In genomic region chr2:186032337-186032736, GRCh38 we compare ENCODE assay signal across 16 cellular contexts.
DNase-seq lines count a peak whose midpoint lies in the region; ATAC-seq, FAIRE-seq and TF ChIP-seq lines count a peak whose summit lies in the region.
"Had no signal": no experiment of that assay in that cellular context is flagged by ENCODE, and none has a peak within 500 bp of the region (broad histone marks: within the 10 kb centered on the region; RNA-seq: fewer than 3 reads in every experiment).

No MANE protein-coding gene starts in this region.

- H3K4me1 ChIP-seq in GM12878 (ENCODE audit: control insufficient read depth, insufficient read depth, low read length): no peaks in the 10 kb centered on the region
- H3K4me1 ChIP-seq in naive thymus-derived CD4-positive, alpha-beta T cell (ENCODE audit: control insufficient read depth in 2 of 2, insufficient read depth in 2 of 2, low read length in 2 of 2): no peaks in the 10 kb centered on the region

- H3K4me3 Mint-ChIP-seq in naive thymus-derived CD4-positive, alpha-beta T cell: no peak overlapping the region
- H3K4me3 Mint-ChIP-seq: CD4-positive, CD25-positive, alpha-beta regulatory T cell; HFFc6 had no signal

- no TSS peak for BruUV-seq in GM12878 (replicated peaks; lab: Mats Ljungman, UMichigan)

- no peaks in the 10 kb centered on the region for H3K36me3 ChIP-seq in GM12878 (ENCODE audit: control insufficient read depth in 2 of 2, insufficient read depth in 2 of 2, low read length in 1 of 2)
- H3K36me3 ChIP-seq in naive thymus-derived CD4-positive, alpha-beta T cell (ENCODE audit: control insufficient read depth in 2 of 3, insufficient read depth in 3 of 3, low read length in 3 of 3): no peaks in the 10 kb centered on the region
- H3K36me3 ChIP-seq: BLaER1 had no signal

- no peaks in the 10 kb centered on the region for H3K27me3 Mint-ChIP-seq in naive thymus-derived CD4-positive, alpha-beta T cell
- H3K27me3 Mint-ChIP-seq: CD4-positive, CD25-positive, alpha-beta regulatory T cell had no signal

- SMC1A ChIA-PET in GM12878 (lab: Charles Lee; ENCODE audit: uncharacterized antibody, unreplicated experiment): interaction anchor here (1.4 to 1.5 kb wide), 2 partner anchors 10 to 21 kb away, joined by 5 to 9 read pairs; no protein-coding TSS in a partner anchor

- RAD21 ChIA-PET in GM12878 (lab: Charles Lee; ENCODE audit: unreplicated experiment): no interaction called here

- no peak overlapping the region for H3K27ac Mint-ChIP-seq in naive thymus-derived CD4-positive, alpha-beta T cell
- H3K27ac Mint-ChIP-seq: CD4-positive, CD25-positive, alpha-beta regulatory T cell; HFFc6 had no signal

- no peak for TF ChIP-seq EP300 in GM12878 (IDR thresholded peaks at IDR 0.05; ENCODE audit: borderline replicate concordance in 1 of 2, control insufficient read depth in 1 of 2, low read depth in 2 of 2, low read length in 2 of 2)

- H3K9me3 ChIP-seq in GM12878 (replicated peaks; ENCODE audit: control insufficient read depth, insufficient read depth, low read length): no peaks in the 10 kb centered on the region
- no peaks in the 10 kb centered on the region for H3K9me3 ChIP-seq in naive thymus-derived CD4-positive, alpha-beta T cell (ENCODE audit: control insufficient read depth in 2 of 3, low read length in 3 of 3)
- H3K9me3 ChIP-seq: BLaER1 had no signal

- no peak overlapping the region for H3K27ac ChIP-seq in GM12878 (ENCODE audit: control insufficient read depth, insufficient read depth)
- H3K27ac ChIP-seq in naive thymus-derived CD4-positive, alpha-beta T cell (ENCODE audit: low read depth, low read length): no peak overlapping the region
- H3K27ac ChIP-seq: BLaER1 had no signal

- ATAC-seq in GM12878: peak; percentile 45; the same call in 1 of the 3 replicates
- ATAC-seq in naive thymus-derived CD4-positive, alpha-beta T cell: no peak

- H3K36me3 Mint-ChIP-seq in naive thymus-derived CD4-positive, alpha-beta T cell: peaks cover 0 to 25% (median 6%) of the 10 kb centered on the region in 5 donors

- intact Hi-C loops in GM12878 (cut with micrococcal nuclease; ENCODE audit: unreplicated experiment): no loop called here
- intact Hi-C loops in naive thymus-derived CD4-positive, alpha-beta T cell (cut with micrococcal nuclease): no loop called here

- FAIRE-seq in GM12878 (lab: Jason Lieb, UNC): no peak
- FAIRE-seq: GM18507 had no signal

- no peak for TF ChIP-seq RAD21 in GM12878 (IDR thresholded peaks at IDR 0.05; ENCODE audit: insufficient read depth, low read depth, low read length)

- H3K27me3 ChIP-seq in GM12878 (replicated peaks in 1 of 2; ENCODE audit: control insufficient read depth in 2 of 2, insufficient read depth in 2 of 2, low read length in 1 of 2): no peaks in the 10 kb centered on the region
- H3K27me3 ChIP-seq in naive thymus-derived CD4-positive, alpha-beta T cell (ENCODE audit: control insufficient read depth in 2 of 2, insufficient read depth in 2 of 2, low read length in 2 of 2): no peaks in the 10 kb centered on the region
- H3K27me3 ChIP-seq: BLaER1 had no signal

- CTCF ChIA-PET in GM12878 (lab: Yijun Ruan, JAX): interaction anchor here (2.1 to 2.2 kb wide), 2 partner anchors 8 to 13 kb away, joined by 4 to 6 read pairs; no protein-coding TSS in a partner anchor
- CTCF ChIA-PET in naive thymus-derived CD4-positive, alpha-beta T cell (lab: Charles Lee): no interaction called here

- no peak for TF ChIP-seq POLR2A in GM12878 (IDR thresholded peaks at IDR 0.05; ENCODE audit: low read depth, low read length)

- no peak for TF ChIP-seq CTCF in GM12878 (IDR thresholded peaks at IDR 0.05 in 2 of 3, conservative IDR thresholded peaks at IDR 0.05 in 1 of 3; ENCODE audit: control insufficient read depth in 2 of 3, extremely low read depth in 1 of 3, insufficient read depth in 1 of 3, low read depth in 3 of 3, low read length in 3 of 3)

- H2AFZ ChIP-seq in GM12878 (ENCODE audit: control insufficient read depth, low read depth, low read length): no peak overlapping the region

- H3K79me2 ChIP-seq in GM12878 (ENCODE audit: control insufficient read depth, insufficient read depth, low read length): no peaks in the 10 kb centered on the region

- no peaks in the 10 kb centered on the region for H3K9me3 Mint-ChIP-seq in naive thymus-derived CD4-positive, alpha-beta T cell

- no peak overlapping the region for H3K9ac ChIP-seq in GM12878 (ENCODE audit: control insufficient read depth, insufficient read depth, low read length)
- H3K9ac ChIP-seq: BLaER1 had no signal

- H3K4me3 ChIP-seq in GM12878: no peak overlapping the region
- H3K4me3 ChIP-seq in naive thymus-derived CD4-positive, alpha-beta T cell (ENCODE audit: low read length): no peak overlapping the region
- H3K4me3 ChIP-seq: BLaER1 had no signal

- H3K4me2 ChIP-seq in GM12878 (ENCODE audit: control insufficient read depth, insufficient read depth): no peak overlapping the region
- H3K4me2 ChIP-seq: BLaER1 had no signal

- no peaks in the 10 kb centered on the region for H3K4me1 Mint-ChIP-seq in naive thymus-derived CD4-positive, alpha-beta T cell
- H3K4me1 Mint-ChIP-seq: CD4-positive, CD25-positive, alpha-beta regulatory T cell had no signal

- no peaks in the 10 kb centered on the region for H4K20me1 ChIP-seq in GM12878 (ENCODE audit: control insufficient read depth, insufficient read depth)
- H4K20me1 ChIP-seq: BLaER1 had no signal

- POLR2A ChIA-PET in GM12878 (lab: Charles Lee): no interaction called here
- POLR2A ChIA-PET in naive thymus-derived CD4-positive, alpha-beta T cell (lab: Charles Lee): no interaction called here

- in situ Hi-C loops in GM12878 (cut with MboI): no loop called here

- DNase-seq in SIG-M5 treated with dmso at 0.1 percent for 504 hours (lab: John Stamatoyannopoulos, UW; ENCODE audit: unreplicated experiment) (peak; percentile 43), SIG-M5 (lab: John Stamatoyannopoulos, UW) (no peak), NOMO-1 treated with DMSO at 0.1 percent for 48 hours (lab: John Stamatoyannopoulos, UW; ENCODE audit: unreplicated experiment) (peak; percentile 64), GM12878 (ENCODE audit: low read depth, low spot score) (no peak), NCI-H2227 treated with DMSO at 0.1 percent for 48 hours (lab: John Stamatoyannopoulos, UW) (no peak), cerebellar cortex (ENCODE audit: low spot score) (no peak)
- no peak for DNase-seq in naive thymus-derived CD4-positive, alpha-beta T cell
- DNase-seq: 8988T; AML-193; Calu3; CD4-positive, CD25-positive, alpha-beta regulatory T cell; DMS 273 treated with DMSO at 0.1 percent for 48 hours; HCEC 1CT; HFFc6 had no signal

TF ChIP-seq in GM12878, 131 proteins besides CTCF, POLR2A, EP300 and RAD21:
- TF ChIP-seq CHD1 (IDR thresholded peaks at IDR 0.05; ENCODE audit: low read depth, low read length) (no peak), CEBPZ (IDR thresholded peaks at IDR 0.05; ENCODE audit: low read depth, low read length) (no peak), LARP7 (IDR thresholded peaks at IDR 0.05) (no peak), BACH1 (IDR thresholded peaks at IDR 0.05; ENCODE audit: borderline replicate concordance) (no peak), SUPT20H (IDR thresholded peaks at IDR 0.05; ENCODE audit: borderline replicate concordance, control insufficient read depth, low read depth, low read length) (no peak), BRCA1 (IDR thresholded peaks at IDR 0.05; ENCODE audit: low read depth, low read length) (no peak), MTA2 (IDR thresholded peaks at IDR 0.05; ENCODE audit: low read depth) (no peak), MEF2B (IDR thresholded peaks at IDR 0.05; ENCODE audit: partially characterized antibody, poor library complexity, severe bottlenecking) (no peak), ZNF207 (IDR thresholded peaks at IDR 0.05; ENCODE audit: borderline replicate concordance) (no peak)

Comparison
In these comparisons a context has a peak if more than half of its experiments do, and no peak if none do; other contexts are left out.
1. DNase-seq: peak in SIG-M5 treated with dmso at 0.1 percent for 504 hours (single experiment) and NOMO-1 treated with DMSO at 0.1 percent for 48 hours (single experiment); none in SIG-M5 (single experiment), GM12878 (single experiment), NCI-H2227 treated with DMSO at 0.1 percent for 48 hours (single experiment), naive thymus-derived CD4-positive, alpha-beta T cell (0 of 9) and cerebellar cortex (single experiment).